11 cellular contexts compared by ENCODE assay signal in genomic region chr5:43201442-43201841, GRCh38. TPM values are rescaled to one million over a fixed set of nuclear protein-coding genes. Genes with fewer than 3 reads are reported as not detected.
DNase-seq lines count a peak whose midpoint lies in the region; ATAC-seq and TF ChIP-seq lines count a peak whose summit lies in the region.
"Not testable (repeated sequence)": the region's sequence is repeated elsewhere in the genome, so short reads cannot be mapped to it uniquely, and the experiment has no call there.
"Had no signal": no experiment of that assay in that cellular context is flagged by ENCODE, and none has a peak within 500 bp of the region (broad histone marks: within the 10 kb centered on the region; RNA-seq: fewer than 3 reads in every experiment).

No MANE protein-coding gene starts in this region.

- intact Hi-C loops in activated CD4-positive, alpha-beta memory T cell treated with anti-CD3 and anti-CD28 coated beads for 36 hours (cut with micrococcal nuclease) = not testable (repeated sequence)

- DNase-seq in GM12865 (ENCODE audit: low read depth) = peak; percentile 63
- DNase-seq in T-helper 2 cell treated with Interferon-gamma antibody and Interleukin-4, amounts not matched to agents 5 μg/mL and 100 μg/mL, for 36 hours (ENCODE audit: low spot score) = peak; percentile 7
- DNase-seq in activated CD4-positive, alpha-beta memory T cell treated with anti-CD3 and anti-CD28 coated beads for 36 hours = peak; percentile 47
- DNase-seq in activated T-cell treated with anti-CD3 and anti-CD28 coated beads, Interleukin-2, amount 50 U/mL, for 72 hours = peak; percentile 8 to 23
- peak; percentile 13 for DNase-seq in stimulated activated CD4-positive, alpha-beta T cell treated with anti-CD3 and anti-CD28 coated beads, Interleukin-15, amount 100 ng/mL, for 24 hours

- not testable (repeated sequence) for TF ChIP-seq CTCF in GM12865 (IDR thresholded peaks at IDR 0.05; ENCODE audit: insufficient read depth, low read depth, low read length, missing control alignments)

- not testable (repeated sequence) for H3K4me3 ChIP-seq in GM12865 (ENCODE audit: low read depth, low read length)

- ATAC-seq in GM19351 (IDR thresholded peaks at IDR 0.05; ENCODE audit: unreplicated experiment) = peak; percentile 52
- ATAC-seq in HG02852 (IDR thresholded peaks at IDR 0.05; ENCODE audit: unreplicated experiment) = peak; percentile 42
- peak in 1 of 2 donors; percentile 51 for ATAC-seq in activated T-cell treated with anti-CD3 and anti-CD28 coated beads, Interleukin-2, amount 50 U/mL, for 72 hours (replicated peaks in 1 of 2)
- peak; percentile 58 for ATAC-seq in stimulated activated memory B cell treated with anti-CD40 and anti-IgM and Interleukin-4, amounts not matched to agents 10 μg/mL and 1 μg/mL and 100 μg/mL, for 72 hours

- POLR2A ChIA-PET in activated CD4-positive, alpha-beta memory T cell treated with anti-CD3 and anti-CD28 coated beads for 36 hours (lab: Charles Lee) = interaction anchor here (0.8 kb wide), 1 partner anchor 21 kb away, joined by 3 read pairs; no protein-coding TSS in a partner anchor

- H3K36me3 Mint-ChIP-seq in T-helper 2 cell treated with Interferon-gamma antibody and Interleukin-4, amounts not matched to agents 5 μg/mL and 100 μg/mL, for 36 hours (ENCODE audit: low read depth); activated CD4-positive, alpha-beta memory T cell treated with anti-CD3 and anti-CD28 coated beads for 36 hours; activated T-cell treated with anti-CD3 and anti-CD28 coated beads, Interleukin-2, amount 50 U/mL, for 72 hours (ENCODE audit: insufficient read depth in 2 of 2); stimulated activated memory B cell treated with anti-CD40 and anti-IgM and Interleukin-4, amounts not matched to agents 10 μg/mL and 1 μg/mL and 100 μg/mL, for 72 hours: not testable (repeated sequence)

- H3K27me3 Mint-ChIP-seq in T-helper 2 cell treated with Interferon-gamma antibody and Interleukin-4, amounts not matched to agents 5 μg/mL and 100 μg/mL, for 36 hours (ENCODE audit: low read depth); activated CD4-positive, alpha-beta memory T cell treated with anti-CD3 and anti-CD28 coated beads for 36 hours; activated T-cell treated with anti-CD3 and anti-CD28 coated beads, Interleukin-2, amount 50 U/mL, for 72 hours (ENCODE audit: low read depth); stimulated activated memory B cell treated with anti-CD40 and anti-IgM and Interleukin-4, amounts not matched to agents 10 μg/mL and 1 μg/mL and 100 μg/mL, for 72 hours: not testable (repeated sequence)

- CTCF ChIA-PET in activated CD4-positive, alpha-beta memory T cell treated with anti-CD3 and anti-CD28 coated beads for 36 hours (lab: Charles Lee) = not testable (repeated sequence)

- not testable (repeated sequence) for H3K27ac Mint-ChIP-seq in T-helper 2 cell treated with Interferon-gamma antibody and Interleukin-4, amounts not matched to agents 5 μg/mL and 100 μg/mL, for 36 hours; activated CD4-positive, alpha-beta memory T cell treated with anti-CD3 and anti-CD28 coated beads for 36 hours; activated T-cell treated with anti-CD3 and anti-CD28 coated beads, Interleukin-2, amount 50 U/mL, for 72 hours; stimulated activated memory B cell treated with anti-CD40 and anti-IgM and Interleukin-4, amounts not matched to agents 10 μg/mL and 1 μg/mL and 100 μg/mL, for 72 hours

- H3K9me3 Mint-ChIP-seq in T-helper 2 cell treated with Interferon-gamma antibody and Interleukin-4, amounts not matched to agents 5 μg/mL and 100 μg/mL, for 36 hours; activated CD4-positive, alpha-beta memory T cell treated with anti-CD3 and anti-CD28 coated beads for 36 hours; activated T-cell treated with anti-CD3 and anti-CD28 coated beads, Interleukin-2, amount 50 U/mL, for 72 hours; stimulated activated memory B cell treated with anti-CD40 and anti-IgM and Interleukin-4, amounts not matched to agents 10 μg/mL and 1 μg/mL and 100 μg/mL, for 72 hours: not testable (repeated sequence)

- H3K4me1 Mint-ChIP-seq in T-helper 2 cell treated with Interferon-gamma antibody and Interleukin-4, amounts not matched to agents 5 μg/mL and 100 μg/mL, for 36 hours (ENCODE audit: low read depth); activated CD4-positive, alpha-beta memory T cell treated with anti-CD3 and anti-CD28 coated beads for 36 hours (ENCODE audit: low read depth); activated T-cell treated with anti-CD3 and anti-CD28 coated beads, Interleukin-2, amount 50 U/mL, for 72 hours (ENCODE audit: low read depth); stimulated activated memory B cell treated with anti-CD40 and anti-IgM and Interleukin-4, amounts not matched to agents 10 μg/mL and 1 μg/mL and 100 μg/mL, for 72 hours: not testable (repeated sequence)

- not testable (repeated sequence) for H3K4me3 Mint-ChIP-seq in T-helper 2 cell treated with Interferon-gamma antibody and Interleukin-4, amounts not matched to agents 5 μg/mL and 100 μg/mL, for 36 hours; activated CD4-positive, alpha-beta memory T cell treated with anti-CD3 and anti-CD28 coated beads for 36 hours; activated T-cell treated with anti-CD3 and anti-CD28 coated beads, Interleukin-2, amount 50 U/mL, for 72 hours; stimulated activated memory B cell treated with anti-CD40 and anti-IgM and Interleukin-4, amounts not matched to agents 10 μg/mL and 1 μg/mL and 100 μg/mL, for 72 hours

RNA-seq across cellular contexts. Expression of gene NIM1K, which starts 9.4 kb away (rescaled TPM):
- total RNA-seq in activated CD4-positive, alpha-beta memory T cell treated with anti-CD3 and anti-CD28 coated beads for 36 hours = under 1 TPM; 0.75 to 1.00 TPM
- total RNA-seq in activated T-cell treated with anti-CD3 and anti-CD28 coated beads, Interleukin-2, amount 50 U/mL, for 72 hours = 1 to 10 TPM; 3.4 to 4.3 TPM
- total RNA-seq: Daoy, H1, HT-29 had no signal

Comparison
In these comparisons a context has a peak if more than half of its experiments do, and no peak if none do; other contexts are left out.
1. DNase-seq: peak in every context shown above with its lines; median percentile 63 in GM12865; 47 in activated CD4-positive, alpha-beta memory T cell treated with anti-CD3 and anti-CD28 coated beads for 36 hours; 16 in activated T-cell treated with anti-CD3 and anti-CD28 coated beads, Interleukin-2, amount 50 U/mL, for 72 hours; 13 in stimulated activated CD4-positive, alpha-beta T cell treated with anti-CD3 and anti-CD28 coated beads, Interleukin-15, amount 100 ng/mL, for 24 hours; 7 in T-helper 2 cell treated with Interferon-gamma antibody and Interleukin-4, amounts not matched to agents 5 μg/mL and 100 μg/mL, for 36 hours.